ENCODE assay signal across 14 cellular contexts in the genomic region with DNA sequence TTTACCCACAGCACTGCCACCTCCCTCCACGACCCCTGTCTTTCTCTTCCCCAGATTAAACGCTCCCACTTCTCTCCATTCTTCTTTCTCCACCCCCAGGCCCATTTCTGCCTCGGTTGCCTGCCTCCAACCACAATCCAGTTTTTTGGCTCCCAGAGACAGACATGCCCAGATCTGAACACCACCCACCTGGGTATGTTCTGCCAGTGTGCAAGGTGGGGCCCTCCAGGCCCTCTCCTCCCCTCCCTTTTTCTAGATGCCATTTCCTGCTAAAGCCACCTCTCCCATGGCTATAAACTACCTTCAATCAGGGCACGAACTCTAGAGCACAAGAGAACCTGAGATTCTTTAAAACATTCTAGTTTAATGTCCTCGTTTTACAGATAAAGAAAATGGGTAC.
DNase-seq lines count a peak whose midpoint lies in the region; ATAC-seq and TF ChIP-seq lines count a peak whose summit lies in the region.
"Had no signal": no experiment of that assay in that cellular context is flagged by ENCODE, and none has a peak within 500 bp of the region (broad histone marks: within the 10 kb centered on the region; RNA-seq: fewer than 3 reads in every experiment).

No MANE protein-coding gene starts in this region.

- no peak overlapping the region for H3K27ac ChIP-seq in CD4-positive, alpha-beta memory T cell (ENCODE audit: low read depth, low read length)
- H3K27ac ChIP-seq in HEK293 (ENCODE audit: extremely low read depth, low read depth, low read length) = no peak overlapping the region
- H3K27ac ChIP-seq: C4-2B had no signal

- CTCF ChIA-PET in CD4-positive, alpha-beta memory T cell (lab: Charles Lee; ENCODE audit: partially characterized antibody) = interaction anchor here (1.1 to 1.5 kb wide), 3 partner anchors 9 to 59 kb away, joined by 3 to 6 read pairs (median 4); no protein-coding TSS in a partner anchor
- CTCF ChIA-PET in HEK293 (lab: Yijun Ruan, JAX) = no interaction called here

- H3K27me3 Mint-ChIP-seq in CD4-positive, alpha-beta memory T cell = no peaks in the 10 kb centered on the region
- H3K27me3 Mint-ChIP-seq in brain (peaks cover 5% of the 10 kb centered on the region), chondrocyte (ENCODE audit: low read depth) (no peaks in the 10 kb centered on the region)
- peaks cover 14 to 30% of the 10 kb centered on the region in 2 donors for H3K27me3 Mint-ChIP-seq in natural killer cell treated with Interleukin-12 subunit alpha and Interleukin-12 subunit beta and Interleukin-15 and Interleukin-18, amount 100 ng/mL, for 72 hours

- H3K27me3 ChIP-seq in CD4-positive, alpha-beta memory T cell (ENCODE audit: insufficient read depth, low read length) = no peaks in the 10 kb centered on the region
- H3K27me3 ChIP-seq: tibial artery had no signal

- H3K4me1 Mint-ChIP-seq in CD4-positive, alpha-beta memory T cell = peaks cover 34 to 59% (median 48%) of the 10 kb centered on the region in 4 donors
- H3K4me1 Mint-ChIP-seq in brain = peaks cover 57% of the 10 kb centered on the region
- H3K4me1 Mint-ChIP-seq in natural killer cell treated with Interleukin-12 subunit alpha and Interleukin-12 subunit beta and Interleukin-15 and Interleukin-18, amount 100 ng/mL, for 72 hours (ENCODE audit: low read depth in 2 of 2) = peaks cover 58 to 63% of the 10 kb centered on the region in 2 donors
- peaks cover 24% of the 10 kb centered on the region for H3K4me1 Mint-ChIP-seq in chondrocyte (ENCODE audit: low read depth)

- no peaks in the 10 kb centered on the region for H3K36me3 ChIP-seq in CD4-positive, alpha-beta memory T cell (ENCODE audit: insufficient read depth, low read length)
- no peaks in the 10 kb centered on the region for H3K36me3 ChIP-seq in HEK293 (ENCODE audit: control insufficient read depth in 2 of 2, insufficient read depth in 1 of 2, low read length in 2 of 2)
- H3K36me3 ChIP-seq: tibial artery had no signal

- H3K9me3 Mint-ChIP-seq in CD4-positive, alpha-beta memory T cell = no peaks in the 10 kb centered on the region
- H3K9me3 Mint-ChIP-seq in brain (peaks cover 0 to 2% (median 0%) of the 10 kb centered on the region in 5 experiments), chondrocyte (ENCODE audit: low read depth) (no peaks in the 10 kb centered on the region)
- H3K9me3 Mint-ChIP-seq in natural killer cell treated with Interleukin-12 subunit alpha and Interleukin-12 subunit beta and Interleukin-15 and Interleukin-18, amount 100 ng/mL, for 72 hours = no peaks in the 10 kb centered on the region

- peak overlapping the region in 5 of 8 donors; percentile 2 to 54 (median 36) for H3K4me3 Mint-ChIP-seq in CD4-positive, alpha-beta memory T cell
- H3K4me3 Mint-ChIP-seq in brain = no peak overlapping the region
- H3K4me3 Mint-ChIP-seq in natural killer cell treated with Interleukin-12 subunit alpha and Interleukin-12 subunit beta and Interleukin-15 and Interleukin-18, amount 100 ng/mL, for 72 hours = peak overlapping the region; percentile 57
- no peak overlapping the region for H3K4me3 Mint-ChIP-seq in chondrocyte (ENCODE audit: unreplicated experiment)

- POLR2A ChIA-PET in CD4-positive, alpha-beta memory T cell (lab: Charles Lee; ENCODE audit: partially characterized antibody) = interaction anchor here (0.9 to 1.4 kb wide), 2 partner anchors 58 to 62 kb away, joined by 3 read pairs; no protein-coding TSS in a partner anchor
- POLR2A ChIA-PET in HEK293 (lab: Yijun Ruan, JAX) = interaction anchor here (1.0 kb wide), 1 partner anchor 10 kb away, joined by 3 read pairs; no protein-coding TSS in a partner anchor

- TF ChIP-seq CTCF in HEK293 (tag by site-specific recombination; IDR thresholded peaks at IDR 0.05) (no peak), brain (conservative IDR thresholded peaks at IDR 0.05) (no peak), chondrocyte (IDR thresholded peaks at IDR 0.05) (no peak)

- H3K9me3 ChIP-seq in CD4-positive, alpha-beta memory T cell (ENCODE audit: control insufficient read depth in 1 of 2, low read length in 2 of 2) = no peaks in the 10 kb centered on the region
- no peaks in the 10 kb centered on the region for H3K9me3 ChIP-seq in HEK293 (ENCODE audit: control insufficient read depth, insufficient read depth, low read depth, low read length)
- H3K9me3 ChIP-seq: tibial artery had no signal

- DNase-seq in CD4-positive, alpha-beta memory T cell = peak in 1 of 5 donors; percentile 19
- no peak for DNase-seq in natural killer cell treated with Interleukin-12 subunit alpha and Interleukin-12 subunit beta and Interleukin-15 and Interleukin-18, amount 100 ng/mL, for 72 hours (ENCODE audit: low spot score)
- DNase-seq in ecto neural progenitor cell (ENCODE audit: low spot score) (no peak), NCI-H146 (lab: John Stamatoyannopoulos, UW) (no peak), chondrocyte (ENCODE audit: low spot score) (no peak)
- DNase-seq: activated CD8-positive, alpha-beta memory T cell treated with anti-CD3 and anti-CD28 coated beads for 24 hours; kidney; NCI-H2171; retina; T-helper 9 cell; tibial artery had no signal

- H3K36me3 Mint-ChIP-seq in CD4-positive, alpha-beta memory T cell = no peaks in the 10 kb centered on the region
- H3K36me3 Mint-ChIP-seq in brain (no peaks in the 10 kb centered on the region), chondrocyte (ENCODE audit: low read depth) (no peaks in the 10 kb centered on the region)
- no peaks in the 10 kb centered on the region for H3K36me3 Mint-ChIP-seq in natural killer cell treated with Interleukin-12 subunit alpha and Interleukin-12 subunit beta and Interleukin-15 and Interleukin-18, amount 100 ng/mL, for 72 hours

- H3K4me3 ChIP-seq in CD4-positive, alpha-beta memory T cell (ENCODE audit: low read length in 2 of 2) = no peak overlapping the region
- no peak overlapping the region for H3K4me3 ChIP-seq in HEK293 (ENCODE audit: low read depth, low read length)
- H3K4me3 ChIP-seq: tibial artery had no signal

- intact Hi-C loops in CD4-positive, alpha-beta memory T cell (cut with micrococcal nuclease) = no loop called here

- H3K27ac Mint-ChIP-seq in CD4-positive, alpha-beta memory T cell = peak overlapping the region in 6 of 7 donors; percentile 57 to 84 (median 70)
- H3K27ac Mint-ChIP-seq in brain = peak overlapping the region in 3 of 5 experiments; percentile 8 to 73 (median 55)
- H3K27ac Mint-ChIP-seq in natural killer cell treated with Interleukin-12 subunit alpha and Interleukin-12 subunit beta and Interleukin-15 and Interleukin-18, amount 100 ng/mL, for 72 hours = peak overlapping the region; percentile 24 to 83
- no peak overlapping the region for H3K27ac Mint-ChIP-seq in chondrocyte (ENCODE audit: unreplicated experiment)

- peaks cover 53% of the 10 kb centered on the region for H3K4me1 ChIP-seq in CD4-positive, alpha-beta memory T cell (ENCODE audit: insufficient read depth, low read length)
- peaks cover 15% of the 10 kb centered on the region for H3K4me1 ChIP-seq in HEK293 (ENCODE audit: control insufficient read depth, insufficient read depth, low read length)

- ATAC-seq in natural killer cell treated with Interleukin-12 subunit alpha and Interleukin-12 subunit beta and Interleukin-15 and Interleukin-18, amount 100 ng/mL, for 72 hours = no peak

TF ChIP-seq in HEK293, 187 proteins besides CTCF, POLR2A, EP300 and RAD21:
- no peak for TF ChIP-seq ZNF292 (tag by site-specific recombination; IDR thresholded peaks at IDR 0.05; ENCODE audit: borderline replicate concordance, low read depth)
- TF ChIP-seq, protein P1, sequence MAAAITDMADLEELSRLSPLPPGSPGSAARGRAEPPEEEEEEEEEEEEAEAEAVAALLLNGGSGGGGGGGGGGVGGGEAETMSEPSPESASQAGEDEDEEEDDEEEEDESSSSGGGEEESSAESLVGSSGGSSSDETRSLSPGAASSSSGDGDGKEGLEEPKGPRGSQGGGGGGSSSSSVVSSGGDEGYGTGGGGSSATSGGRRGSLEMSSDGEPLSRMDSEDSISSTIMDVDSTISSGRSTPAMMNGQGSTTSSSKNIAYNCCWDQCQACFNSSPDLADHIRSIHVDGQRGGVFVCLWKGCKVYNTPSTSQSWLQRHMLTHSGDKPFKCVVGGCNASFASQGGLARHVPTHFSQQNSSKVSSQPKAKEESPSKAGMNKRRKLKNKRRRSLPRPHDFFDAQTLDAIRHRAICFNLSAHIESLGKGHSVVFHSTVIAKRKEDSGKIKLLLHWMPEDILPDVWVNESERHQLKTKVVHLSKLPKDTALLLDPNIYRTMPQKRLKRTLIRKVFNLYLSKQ (tag by site-specific recombination; IDR thresholded peaks at IDR 0.05; ENCODE audit: borderline replicate concordance) = no peak
- TF ChIP-seq, protein P2, sequence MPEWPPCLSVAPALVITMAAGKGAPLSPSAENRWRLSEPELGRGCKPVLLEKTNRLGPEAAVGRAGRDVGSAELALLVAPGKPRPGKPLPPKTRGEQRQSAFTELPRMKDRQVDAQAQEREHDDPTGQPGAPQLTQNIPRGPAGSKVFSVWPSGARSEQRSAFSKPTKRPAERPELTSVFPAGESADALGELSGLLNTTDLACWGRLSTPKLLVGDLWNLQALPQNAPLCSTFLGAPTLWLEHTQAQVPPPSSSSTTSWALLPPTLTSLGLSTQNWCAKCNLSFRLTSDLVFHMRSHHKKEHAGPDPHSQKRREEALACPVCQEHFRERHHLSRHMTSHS (tag by site-specific recombination; IDR thresholded peaks at IDR 0.05) = no peak
- TF ChIP-seq ZFHX2 (tag by site-specific recombination; conservative IDR thresholded peaks at IDR 0.05) = peak; percentile 25; the same call in 1 of the 2 replicates

Comparison
In these comparisons a context has a peak if more than half of its experiments do, and no peak if none do; other contexts are left out.
1. H3K4me3 Mint-ChIP-seq: peak in CD4-positive, alpha-beta memory T cell (5 of 8) and natural killer cell treated with Interleukin-12 subunit alpha and Interleukin-12 subunit beta and Interleukin-15 and Interleukin-18, amount 100 ng/mL, for 72 hours (single experiment); none in brain (0 of 5) and chondrocyte (single experiment).